Comparison of ENCODE assay signal across 17 cellular contexts in the genomic region with DNA sequence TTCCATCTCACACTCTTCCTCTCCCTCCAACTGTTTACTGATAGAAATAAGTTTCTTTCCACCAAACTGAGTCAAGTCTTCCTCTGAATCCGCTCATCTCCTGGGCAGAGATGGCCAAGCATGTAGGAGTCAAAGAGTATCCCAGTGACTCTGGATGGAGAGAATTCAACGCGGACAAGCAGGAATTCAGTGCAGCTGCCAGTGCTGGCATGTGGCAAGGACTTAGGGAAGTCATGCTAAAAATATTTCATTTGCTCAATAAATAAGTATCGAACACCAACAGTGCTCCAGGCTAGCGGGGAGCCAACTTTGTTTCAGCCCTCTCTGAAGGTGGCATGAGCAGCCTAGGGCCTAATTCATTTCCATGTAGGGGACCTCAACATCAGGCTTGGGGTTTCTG.
DNase-seq lines count a peak whose midpoint lies in the region; ATAC-seq and TF ChIP-seq lines count a peak whose summit lies in the region.
"Had no signal": no experiment of that assay in that cellular context is flagged by ENCODE, and none has a peak within 500 bp of the region (broad histone marks: within the 10 kb centered on the region; RNA-seq: fewer than 3 reads in every experiment).

No MANE protein-coding gene starts in this region.

- TF ChIP-seq CTCF in MCF 10A (IDR thresholded peaks at IDR 0.05; ENCODE audit: unreplicated experiment) (no peak), choroid plexus epithelial cell (conservative IDR thresholded peaks at IDR 0.05; ENCODE audit: low read depth, low read length) (no peak), hepatocyte (IDR thresholded peaks at IDR 0.05; ENCODE audit: poor library complexity) (no peak), GM23338 (conservative IDR thresholded peaks at IDR 0.05; ENCODE audit: low read depth in 2 of 2) (no peak)

- CTCF ChIA-PET in MCF 10A (lab: Yijun Ruan, JAX) = no interaction called here

- H3K27me3 Mint-ChIP-seq in MCF 10A (ENCODE audit: insufficient read depth, unreplicated experiment) = peaks cover 52% of the 10 kb centered on the region
- H3K27me3 Mint-ChIP-seq in GM23338 (ENCODE audit: insufficient read depth, low read depth, poor library complexity) = peaks cover 6% of the 10 kb centered on the region

- intact Hi-C loops in MCF 10A (cut with micrococcal nuclease) = no loop called here
- intact Hi-C loops in left ventricle myocardium superior (cut with micrococcal nuclease) = no loop called here
- intact Hi-C loops in aorta (cut with DNase I) = no loop called here

- no peaks in the 10 kb centered on the region for H3F3A ChIP-seq in GM23338 (replicated peaks; ENCODE audit: low read depth)

- H3K9me3 Mint-ChIP-seq in MCF 10A (ENCODE audit: unreplicated experiment) (no peaks in the 10 kb centered on the region), GM23338 (no peaks in the 10 kb centered on the region)
- H3K9me3 Mint-ChIP-seq: natural killer cell had no signal

- H3K4me2 ChIP-seq in hepatocyte = no peak overlapping the region
- no peak overlapping the region for H3K4me2 ChIP-seq in GM23338
- H3K4me2 ChIP-seq: KMS-11 had no signal

- H3K4me1 Mint-ChIP-seq in MCF 10A (ENCODE audit: insufficient read depth, unreplicated experiment) = no peaks in the 10 kb centered on the region
- peaks cover 10% of the 10 kb centered on the region; the same call in 2 of the 3 replicates for H3K4me1 Mint-ChIP-seq in GM23338
- H3K4me1 Mint-ChIP-seq: natural killer cell had no signal

- POLR2A ChIA-PET in MCF 10A (lab: Yijun Ruan, JAX) = no interaction called here

- H2AFZ ChIP-seq in hepatocyte (no peak overlapping the region), GM23338 (no peak overlapping the region)

- H3K9me3 ChIP-seq in aorta (ENCODE audit: control insufficient read depth, low read length) (no peaks in the 10 kb centered on the region), hepatocyte (ENCODE audit: low read depth) (no peaks in the 10 kb centered on the region)
- H3K9me3 ChIP-seq: testis had no signal

- H3K4me3 Mint-ChIP-seq in MCF 10A (ENCODE audit: unreplicated experiment) (no peak overlapping the region), GM23338 (no peak overlapping the region)
- H3K4me3 Mint-ChIP-seq: brain, natural killer cell had no signal

- no peak overlapping the region for H3K4me3 ChIP-seq in choroid plexus epithelial cell (ENCODE audit: low read depth, low read length)
- H3K4me3 ChIP-seq in aorta (ENCODE audit: low read length in 2 of 2) = no peak overlapping the region
- H3K4me3 ChIP-seq in hepatocyte = no peak overlapping the region
- no peak overlapping the region for H3K4me3 ChIP-seq in GM23338
- H3K4me3 ChIP-seq: testis had no signal

- WGBS in aorta, 2 donors = 2 to 6% methylated on average over 5 of the region's 5 CpGs
- 88% methylated on average over 5 of the region's 5 CpGs for WGBS in hepatocyte (ENCODE audit: low lambda C conversion rate, missing lambda C conversion rate)

- in situ Hi-C loops in T47D (cut with HindIII; ENCODE audit: low pct_unique_long_range_greater_than_20kb, low sequenced_read_pairs) = no loop called here

- H3K36me3 Mint-ChIP-seq in MCF 10A (ENCODE audit: insufficient read depth, unreplicated experiment) = no peaks in the 10 kb centered on the region
- H3K36me3 Mint-ChIP-seq in GM23338 (ENCODE audit: low read depth) = no peaks in the 10 kb centered on the region
- H3K36me3 Mint-ChIP-seq: brain, natural killer cell had no signal

- no peaks in the 10 kb centered on the region for H3K36me3 ChIP-seq in aorta (ENCODE audit: control insufficient read depth in 1 of 2, insufficient read depth in 2 of 2, low read length in 1 of 2)
- no peaks in the 10 kb centered on the region for H3K36me3 ChIP-seq in hepatocyte (replicated peaks; ENCODE audit: insufficient read depth, low read depth)
- H3K36me3 ChIP-seq in GM23338 (ENCODE audit: insufficient read depth) = no peaks in the 10 kb centered on the region

- ATAC-seq in left ventricle myocardium superior (peak; percentile 83), aorta (ENCODE audit: low FRiP score) (peak; percentile 44), GM23338 (no peak), GM19035 (IDR thresholded peaks at IDR 0.05; ENCODE audit: unreplicated experiment) (no peak)
- ATAC-seq: left lobe of liver, natural killer cell had no signal

- H3K27ac Mint-ChIP-seq in MCF 10A (ENCODE audit: low read depth, unreplicated experiment) (no peak overlapping the region), GM23338 (no peak overlapping the region)
- H3K27ac Mint-ChIP-seq: natural killer cell had no signal

- H3K27ac ChIP-seq in aorta (ENCODE audit: low read depth in 1 of 2, low read length in 2 of 2) = peak overlapping the region in 1 of 2 donors; percentile 52
- H3K27ac ChIP-seq in hepatocyte = no peak overlapping the region
- H3K27ac ChIP-seq in GM23338 (ENCODE audit: low read depth) = no peak overlapping the region
- H3K27ac ChIP-seq: 22Rv1, KMS-11, testis had no signal

- peak; percentile 53 to 61 for DNase-seq in T47D (ENCODE audit: low read depth in 1 of 2, low spot score in 1 of 2)
- DNase-seq in MCF 10A (ENCODE audit: unreplicated experiment) = no peak
- peak; percentile 8 for DNase-seq in choroid plexus epithelial cell (ENCODE audit: low read depth)
- peak; percentile 47 for DNase-seq in left ventricle myocardium superior
- peak; percentile 58 to 85 for DNase-seq in aorta
- DNase-seq in hepatocyte (ENCODE audit: low spot score) = no peak
- no peak for DNase-seq in GM23338 (ENCODE audit: low spot score)
- DNase-seq: natural killer cell; NCI-H1436 treated with DMSO at 0.1 percent for 48 hours; NCI-H510A; stimulated activated CD4-positive, alpha-beta T cell treated with anti-CD3 and anti-CD28 coated beads, Interleukin-1b, Interleukin-23, amount 100 ng/mL, for 48 hours; testis had no signal

- H3K79me2 ChIP-seq in hepatocyte (no peaks in the 10 kb centered on the region), GM23338 (replicated peaks; ENCODE audit: insufficient read depth) (no peaks in the 10 kb centered on the region)

- peaks cover 0 to 4% of the 10 kb centered on the region in 2 donors for H3K4me1 ChIP-seq in aorta (ENCODE audit: control insufficient read depth in 1 of 2, insufficient read depth in 2 of 2, low read length in 2 of 2)
- no peaks in the 10 kb centered on the region for H3K4me1 ChIP-seq in hepatocyte (ENCODE audit: insufficient read depth)
- H3K4me1 ChIP-seq in GM23338 (ENCODE audit: insufficient read depth) = no peaks in the 10 kb centered on the region
- H3K4me1 ChIP-seq: testis had no signal

- H3K27me3 ChIP-seq in aorta (ENCODE audit: control insufficient read depth in 1 of 2, insufficient read depth in 2 of 2, low read length in 1 of 2) (no peaks in the 10 kb centered on the region), hepatocyte (no peaks in the 10 kb centered on the region), GM23338 (ENCODE audit: insufficient read depth) (no peaks in the 10 kb centered on the region)
- H3K27me3 ChIP-seq: testis had no signal

- no peaks in the 10 kb centered on the region for H4K20me1 ChIP-seq in hepatocyte (ENCODE audit: insufficient read depth, poor library complexity, severe bottlenecking)
- no peaks in the 10 kb centered on the region for H4K20me1 ChIP-seq in GM23338 (replicated peaks; ENCODE audit: insufficient read depth)

- H3K9me2 ChIP-seq in hepatocyte (replicated peaks; ENCODE audit: insufficient read depth) = no peaks in the 10 kb centered on the region
- no peaks in the 10 kb centered on the region for H3K9me2 ChIP-seq in GM23338 (ENCODE audit: insufficient read depth)

- BruUV-seq in MCF 10A (replicated peaks; lab: Mats Ljungman, UMichigan) = no TSS peak

TF ChIP-seq in GM23338, 12 proteins besides CTCF, POLR2A, EP300 and RAD21 (continues in another document):
- no peak for TF ChIP-seq STAT1 (IDR thresholded peaks at IDR 0.05; ENCODE audit: unreplicated experiment)
- TF ChIP-seq ZNF114 (CRISPR knock-in tag; IDR thresholded peaks at IDR 0.05) = no peak
- no peak for TF ChIP-seq EZH2phosphoT487 (IDR thresholded peaks at IDR 0.05; ENCODE audit: unreplicated experiment)
- no peak for TF ChIP-seq NANOG (IDR thresholded peaks at IDR 0.05; ENCODE audit: borderline replicate concordance)
- no peak for TF ChIP-seq JUNB (IDR thresholded peaks at IDR 0.05; ENCODE audit: unreplicated experiment)
- no peak for TF ChIP-seq ZNF331 (CRISPR knock-in tag; IDR thresholded peaks at IDR 0.05; ENCODE audit: low read depth)
- TF ChIP-seq POLR2AphosphoS5 (IDR thresholded peaks at IDR 0.05; ENCODE audit: low read depth) = no peak
- TF ChIP-seq EZH2 (IDR thresholded peaks at IDR 0.05; ENCODE audit: low read depth, unreplicated experiment) = no peak
- TF ChIP-seq, protein P1, sequence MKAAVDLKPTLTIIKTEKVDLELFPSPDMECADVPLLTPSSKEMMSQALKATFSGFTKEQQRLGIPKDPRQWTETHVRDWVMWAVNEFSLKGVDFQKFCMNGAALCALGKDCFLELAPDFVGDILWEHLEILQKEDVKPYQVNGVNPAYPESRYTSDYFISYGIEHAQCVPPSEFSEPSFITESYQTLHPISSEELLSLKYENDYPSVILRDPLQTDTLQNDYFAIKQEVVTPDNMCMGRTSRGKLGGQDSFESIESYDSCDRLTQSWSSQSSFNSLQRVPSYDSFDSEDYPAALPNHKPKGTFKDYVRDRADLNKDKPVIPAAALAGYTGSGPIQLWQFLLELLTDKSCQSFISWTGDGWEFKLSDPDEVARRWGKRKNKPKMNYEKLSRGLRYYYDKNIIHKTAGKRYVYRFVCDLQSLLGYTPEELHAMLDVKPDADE (IDR thresholded peaks at IDR 0.05) = no peak
- TF ChIP-seq CREB1 (CRISPR knock-in tag; IDR thresholded peaks at IDR 0.05; ENCODE audit: low read depth) = no peak

Comparison
In these comparisons a context has a peak if more than half of its experiments do, and no peak if none do; other contexts are left out.
1. DNase-seq: peak in T47D (2 of 2), choroid plexus epithelial cell (single experiment), left ventricle myocardium superior (single experiment) and aorta (2 of 2); none in MCF 10A (single experiment), hepatocyte (single experiment) and GM23338 (single experiment).
2. ATAC-seq: peak in left ventricle myocardium superior (single experiment) and aorta (single experiment); none in GM23338 (single experiment) and GM19035 (single experiment).